Comparison of ENCODE assay signal across 8 cellular contexts in the genomic region with DNA sequence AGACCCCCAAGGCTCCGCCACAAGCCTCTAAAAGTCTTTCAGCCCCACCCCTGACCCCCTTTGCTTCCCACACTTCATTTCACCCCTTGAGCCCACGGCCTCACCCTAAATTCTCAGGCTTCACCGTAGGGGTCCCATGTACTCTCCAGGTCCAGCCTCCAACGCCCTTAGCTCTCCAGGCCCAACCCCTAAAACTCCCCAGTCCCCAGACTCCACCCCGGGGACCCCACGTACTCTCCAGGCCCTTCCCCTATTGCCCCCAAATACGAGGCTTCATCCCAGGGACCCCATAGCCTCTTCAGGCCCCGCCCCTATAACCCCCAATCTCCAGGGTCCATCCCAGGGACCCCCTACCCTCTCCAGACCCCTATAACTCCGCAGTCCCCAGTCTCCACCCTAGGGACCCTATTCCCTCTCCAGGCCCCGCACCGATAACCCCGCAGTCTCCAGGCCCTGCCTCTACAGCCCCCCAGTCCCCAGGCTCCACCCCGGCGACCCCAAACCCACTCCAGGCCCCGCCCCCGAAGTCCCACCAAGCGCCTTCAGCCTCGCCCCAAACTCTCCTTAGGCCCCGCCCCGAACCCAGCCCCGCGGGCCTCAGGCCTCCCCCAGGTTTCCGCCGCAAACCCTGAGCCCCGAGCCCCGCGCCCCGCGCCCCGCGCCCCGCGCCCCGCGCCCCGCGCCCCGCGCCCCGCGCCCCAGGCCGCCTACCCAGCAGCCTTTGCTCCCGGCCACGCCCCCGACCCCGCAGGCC. TPM values are rescaled to one million over a fixed set of nuclear protein-coding genes. Genes with fewer than 3 reads are reported as not detected.
A peak's percentile ranks its signal among the peaks of the same experiment; 100 is the strongest.
DNase-seq lines count a peak whose midpoint lies in the region; ATAC-seq and TF ChIP-seq lines count a peak whose summit lies in the region.

No MANE protein-coding gene starts in this region.

- no peak for TF ChIP-seq POLR2A in GM18505 (IDR thresholded peaks at IDR 0.05; ENCODE audit: borderline replicate concordance, extremely low read depth, insufficient read depth, insufficient read length)

- H3K27ac ChIP-seq in AG04450 (ENCODE audit: low read depth, low read length) (peak overlapping the region; percentile 39), brain microvascular endothelial cell (peak overlapping the region; percentile 94), thymus (ENCODE audit: low read depth) (peak overlapping the region; percentile 96)

- H3K9me3 ChIP-seq in AG04450 (ENCODE audit: control insufficient read depth, insufficient read depth, low read length) (no peaks in the 10 kb centered on the region; the same call in 1 of the 2 replicates), thymus (ENCODE audit: control insufficient read depth) (no peaks in the 10 kb centered on the region)

- ATAC-seq in GM18505 (IDR thresholded peaks at IDR 0.05; ENCODE audit: unreplicated experiment), result no peak

- no peak for TF ChIP-seq CTCF in AG04450 (IDR thresholded peaks at IDR 0.05; ENCODE audit: low read depth, low read length)
- TF ChIP-seq CTCF in brain microvascular endothelial cell (IDR thresholded peaks at IDR 0.05; ENCODE audit: low read depth, low read length, missing control alignments), result no peak

- H3K4me1 ChIP-seq in thymus (ENCODE audit: control insufficient read depth, insufficient read depth, low read length), result peaks cover 2% of the 10 kb centered on the region

- H3K4me3 ChIP-seq in AG04450 (ENCODE audit: low read depth, low read length), result peak overlapping the region; percentile 82
- peak overlapping the region; percentile 79 for H3K4me3 ChIP-seq in brain microvascular endothelial cell (ENCODE audit: low read depth, low read length)
- H3K4me3 ChIP-seq in thymus (ENCODE audit: low read length), result peak overlapping the region; percentile 97

- 5% methylated on average over 44 of the region's 46 CpGs for WGBS in thymus

- H3K27me3 ChIP-seq in AG04450 (ENCODE audit: control insufficient read depth, insufficient read depth, low read length), result no peaks in the 10 kb centered on the region
- H3K27me3 ChIP-seq in brain microvascular endothelial cell (replicated peaks), result no peaks in the 10 kb centered on the region
- no peaks in the 10 kb centered on the region for H3K27me3 ChIP-seq in thymus (ENCODE audit: control insufficient read depth, insufficient read depth)

- DNase-seq in AG04450 (ENCODE audit: low read depth, low spot score) (no peak), GM19240 (ENCODE audit: insufficient read length, low spot score) (peak; percentile 60), HuH-7 (ENCODE audit: low spot score) (peak; percentile 45), brain microvascular endothelial cell (no peak), left kidney (ENCODE audit: low read depth, low spot score) (peak; percentile 55), occipital lobe (lab: John Stamatoyannopoulos, UW) (no peak)

- CTCF ChIA-PET in AG04450 (lab: Charles Lee), result no interaction called here

- POLR2A ChIA-PET in AG04450 (lab: Yijun Ruan, JAX), result interaction anchor here (0.6 to 1.2 kb wide), 6 partner anchors 11 to 135 kb away, joined by 3 to 5 read pairs (median 3); no protein-coding TSS in a partner anchor

- H3K36me3 ChIP-seq in brain microvascular endothelial cell (replicated peaks) (peaks cover 25% of the 10 kb centered on the region), thymus (ENCODE audit: control insufficient read depth, insufficient read depth) (peaks cover 26% of the 10 kb centered on the region)

- in situ Hi-C loops in brain microvascular endothelial cell (cut with HindIII; ENCODE audit: low pct_ligation_motif_present, low sequenced_read_pairs), result no loop called here

RNA-seq across cellular contexts. Expression of a gene that starts 0.6 kb away (rescaled TPM):
- polyA plus RNA-seq in AG04450 (2011; rRNA removed) (22.7 and 31.7 TPM in 2 replicates), thymus (64.4 TPM)
- 22.3 and 29.1 TPM in 2 replicates for polyA minus RNA-seq in AG04450 (2011; rRNA and poly(A)+ RNA removed)
- total RNA-seq in occipital lobe, result 17.9 TPM

RNA-seq across cellular contexts. Expression of a gene that starts 0.9 kb away (rescaled TPM):
- not detected in 2 replicates for polyA plus RNA-seq in AG04450 (2011; rRNA removed)
- polyA minus RNA-seq in AG04450 (2011; rRNA and poly(A)+ RNA removed), result under 0.01 TPM in 1 of 2 replicates, not detected in the other
- polyA plus RNA-seq in thymus, result not detected
- total RNA-seq in occipital lobe, result not detected

RNA-seq across cellular contexts. Expression of a gene that starts 20.6 kb away (rescaled TPM):
- polyA plus RNA-seq in AG04450 (2011; rRNA removed) (24.0 and 30.9 TPM in 2 replicates), thymus (102 TPM)
- 16.4 and 20.4 TPM in 2 replicates for polyA minus RNA-seq in AG04450 (2011; rRNA and poly(A)+ RNA removed)
- total RNA-seq in occipital lobe, result 31.4 TPM

RNA-seq across cellular contexts. Expression of a gene that starts 24.7 kb away (rescaled TPM):
- polyA plus RNA-seq in AG04450 (2011; rRNA removed), result not detected in 2 replicates
- not detected in 2 replicates for polyA minus RNA-seq in AG04450 (2011; rRNA and poly(A)+ RNA removed)
- 0.14 TPM for polyA plus RNA-seq in thymus
- total RNA-seq in occipital lobe, result not detected

RNA-seq across cellular contexts. Expression of a gene that starts 33.0 kb away (rescaled TPM):
- polyA plus RNA-seq in AG04450 (2011; rRNA removed), result 0.45 and 1.0 TPM in 2 replicates
- polyA minus RNA-seq in AG04450 (2011; rRNA and poly(A)+ RNA removed), result 0.30 TPM in 1 of 2 replicates, not detected in the other
- 40.0 TPM for polyA plus RNA-seq in thymus
- total RNA-seq in occipital lobe, result 2.8 TPM

Comparison
In these comparisons a context has a peak if more than half of its experiments do, and no peak if none do; other contexts are left out.
1. DNase-seq: peak in GM19240 (single experiment), HuH-7 (single experiment) and left kidney (single experiment); none in AG04450 (single experiment), brain microvascular endothelial cell (single experiment) and occipital lobe (single experiment).
2. H3K27ac ChIP-seq: peak in every context shown above with its lines; median percentile 96 in thymus; 94 in brain microvascular endothelial cell; 39 in AG04450.
3. Peak in every context shown above with its lines, with median percentiles within 50 percentile points of each other: H3K4me3 ChIP-seq.